Comparison of ENCODE assay signal across 9 cellular contexts in genomic region chr1:110004583-110004982, GRCh38. TPM values are rescaled to one million over a fixed set of nuclear protein-coding genes. Genes with fewer than 3 reads are reported as not detected.
A peak's percentile ranks its signal among the peaks of the same experiment; 100 is the strongest.
DNase-seq lines count a peak whose midpoint lies in the region; ATAC-seq, FAIRE-seq and TF ChIP-seq lines count a peak whose summit lies in the region.
"Had no signal": no experiment of that assay in that cellular context is flagged by ENCODE, and none has a peak within 500 bp of the region (broad histone marks: within the 10 kb centered on the region; RNA-seq: fewer than 3 reads in every experiment).

No MANE protein-coding gene starts in this region.

- FAIRE-seq in GM12892 (lab: Jason Lieb, UNC): no peak

- DNase-seq in heart left ventricle: no peak
- DNase-seq in Right ventricle myocardium inferior (ENCODE audit: missing footprints): no peak
- DNase-seq in lower lobe of right lung: no peak
- DNase-seq in GM12892 (ENCODE audit: insufficient read length): no peak
- no peak for DNase-seq in activated CD4-positive, alpha-beta T cell treated with anti-CD3 and anti-CD28 coated beads, Interleukin-2, amount 50 U/mL, for 4 hours
- DNase-seq: retina had no signal

- H3K27ac ChIP-seq in heart left ventricle: peak overlapping the region; percentile 4 to 78 (median 66)
- peak overlapping the region; percentile 64 for H3K27ac ChIP-seq in lower lobe of right lung
- peak overlapping the region; percentile 43 for H3K27ac ChIP-seq in urinary bladder (ENCODE audit: low read depth)

- ATAC-seq in heart left ventricle (no peak), Right ventricle myocardium inferior (no peak), lower lobe of right lung (no peak), GM19397 (IDR thresholded peaks at IDR 0.05; ENCODE audit: unreplicated experiment) (no peak)

- H3K9me3 ChIP-seq in heart left ventricle (no peaks in the 10 kb centered on the region), lower lobe of right lung (no peaks in the 10 kb centered on the region)

- TF ChIP-seq POLR2A in heart left ventricle (IDR thresholded peaks at IDR 0.05) (no peak), GM12892 (IDR thresholded peaks at IDR 0.05; ENCODE audit: low read depth, low read length) (no peak)

- peak overlapping the region; percentile 2 to 74 (median 58) for H3K4me3 Mint-ChIP-seq in brain

- H3K27me3 ChIP-seq in heart left ventricle (no peaks in the 10 kb centered on the region), lower lobe of right lung (ENCODE audit: low read depth) (no peaks in the 10 kb centered on the region)

- peaks cover 17% of the 10 kb centered on the region for H3K36me3 Mint-ChIP-seq in brain

- H3K36me3 ChIP-seq in heart left ventricle (peaks cover 0 to 12% (median 7%) of the 10 kb centered on the region in 9 donors), lower lobe of right lung (peaks cover 8% of the 10 kb centered on the region), urinary bladder (ENCODE audit: insufficient read depth) (no peaks in the 10 kb centered on the region)

- H3K9me3 Mint-ChIP-seq in brain: no peaks in the 10 kb centered on the region

- intact Hi-C loops in heart left ventricle (cut with DNase I) (no loop called here), Right ventricle myocardium inferior (cut with DNase I) (no loop called here), lower lobe of right lung (cut with DNase I) (no loop called here)

- H3K4me3 ChIP-seq in heart left ventricle (peak overlapping the region in 1 of 12 donors; percentile 1), lower lobe of right lung (peak overlapping the region; percentile 15), urinary bladder (ENCODE audit: low read depth, low read length) (no peak overlapping the region)

- no peaks in the 10 kb centered on the region for H3K27me3 Mint-ChIP-seq in brain

- peaks cover 60% of the 10 kb centered on the region for H3K4me1 Mint-ChIP-seq in brain

- peak overlapping the region; percentile 34 to 93 (median 78) for H3K27ac Mint-ChIP-seq in brain

- no peak for TF ChIP-seq CTCF in heart left ventricle (IDR thresholded peaks at IDR 0.05)
- TF ChIP-seq CTCF in brain (conservative IDR thresholded peaks at IDR 0.05): no peak
- TF ChIP-seq CTCF in lower lobe of right lung (IDR thresholded peaks at IDR 0.05): no peak

- H3K4me1 ChIP-seq in heart left ventricle (peaks cover 5 to 63% (median 50%) of the 10 kb centered on the region in 12 donors), lower lobe of right lung (peaks cover 47% of the 10 kb centered on the region), urinary bladder (ENCODE audit: insufficient read depth) (peaks cover 3% of the 10 kb centered on the region)

- 40 to 53% (median 47%) methylated on average over 1 of the region's 1 CpG for WGBS in heart left ventricle, 4 donors
- 38% methylated on average over 1 of the region's 1 CpG for WGBS in urinary bladder

RNA-seq across cellular contexts. Expression of gene AHCYL1, which starts 20.0 kb away (rescaled TPM):
- total RNA-seq in heart left ventricle (10 to 100 TPM; 31.1 to 56.7 (median 48.7) TPM), Right ventricle myocardium inferior (38.4 TPM), lower lobe of right lung (83.9 TPM), urinary bladder (46.2 TPM)
- polyA plus RNA-seq in heart left ventricle (10 to 100 TPM; 23.8 to 37.2 TPM), brain (ENCODE audit: insufficient read depth, low read depth, low replicate concordance) (164 TPM), urinary bladder (68.1 TPM)
- 45.0 TPM for polyA plus RNA-seq in GM12892 (2012; ENCODE audit: missing spikeins)

RNA-seq across cellular contexts. Expression of gene STRIP1, which starts 29.8 kb away (rescaled TPM):
- total RNA-seq in heart left ventricle: 10 to 100 TPM; 14.7 to 22.8 (median 19.2) TPM
- polyA plus RNA-seq in heart left ventricle: 10 to 100 TPM in 1 of 2 donors, 1 to 10 TPM in 1; 7.8 to 14.9 TPM
- 17.8 TPM for total RNA-seq in Right ventricle myocardium inferior
- 27.8 TPM for polyA plus RNA-seq in brain (ENCODE audit: insufficient read depth, low read depth, low replicate concordance)
- 36.5 TPM for total RNA-seq in lower lobe of right lung
- total RNA-seq in urinary bladder: 46.0 TPM
- 26.5 TPM for polyA plus RNA-seq in urinary bladder
- 13.9 TPM for polyA plus RNA-seq in GM12892 (2012; ENCODE audit: missing spikeins)
